Comparison of ENCODE assay signal across 13 cellular contexts in genomic region chr4:151667025-151667424, GRCh38.
DNase-seq lines count a peak whose midpoint lies in the region; ATAC-seq, FAIRE-seq and TF ChIP-seq lines count a peak whose summit lies in the region.
"Had no signal": no experiment of that assay in that cellular context is flagged by ENCODE, and none has a peak within 500 bp of the region (broad histone marks: within the 10 kb centered on the region; RNA-seq: fewer than 3 reads in every experiment).

No MANE protein-coding gene starts in this region.

- no peak overlapping the region for H3K4me3 Mint-ChIP-seq in activated CD4-positive, alpha-beta T cell treated with anti-CD3 and anti-CD28 coated beads, Interleukin-2, amount 10 ng/mL, durations not matched to agents 24 days and 14 days
- H3K4me3 Mint-ChIP-seq in activated CD4-positive, alpha-beta T cell treated with anti-CD3 and anti-CD28 coated beads for 36 hours, result no peak overlapping the region
- H3K4me3 Mint-ChIP-seq in astrocyte (ENCODE audit: unreplicated experiment), result no peak overlapping the region
- no peak overlapping the region for H3K4me3 Mint-ChIP-seq in nephron progenitor cell
- H3K4me3 Mint-ChIP-seq in CD8-positive, alpha-beta memory T cell, result no peak overlapping the region
- H3K4me3 Mint-ChIP-seq: natural killer cell treated with Interleukin-12 subunit alpha and Interleukin-12 subunit beta and Interleukin-15 and Interleukin-18, amount 100 ng/mL, for 72 hours had no signal

- CTCF ChIA-PET in activated CD4-positive, alpha-beta T cell treated with anti-CD3 and anti-CD28 coated beads for 36 hours (lab: Charles Lee), result interaction anchor here (1.1 kb wide), 1 partner anchor 14 kb away, joined by 3 read pairs; no protein-coding TSS in a partner anchor
- CTCF ChIA-PET in HEK293T (lab: Yijun Ruan, JAX), result no interaction called here
- CTCF ChIA-PET in CD8-positive, alpha-beta memory T cell (lab: Charles Lee), result no interaction called here

- no peak overlapping the region for H3K27ac ChIP-seq in astrocyte (ENCODE audit: low read depth, low read length)
- H3K27ac ChIP-seq in CD8-positive, alpha-beta memory T cell (ENCODE audit: low read depth, low read length), result no peak overlapping the region
- H3K27ac ChIP-seq: esophagus squamous epithelium had no signal

- no peaks in the 10 kb centered on the region for H4K20me1 ChIP-seq in astrocyte (ENCODE audit: insufficient read depth, low read length)

- DNase-seq in activated CD4-positive, alpha-beta T cell treated with anti-CD3 and anti-CD28 coated beads, Interleukin-2, amount 10 ng/mL, durations not matched to agents 24 days and 14 days, result peak; percentile 64
- no peak for DNase-seq in activated CD4-positive, alpha-beta T cell treated with anti-CD3 and anti-CD28 coated beads for 36 hours
- DNase-seq in HEK293T (ENCODE audit: extremely low spot score) (no peak), astrocyte (ENCODE audit: low read depth) (no peak), nephron progenitor cell (no peak), NCI-H774 (lab: John Stamatoyannopoulos, UW) (no peak)
- no peak for DNase-seq in stimulated activated CD8-positive, alpha-beta memory T cell treated with anti-CD3 and anti-CD28 coated beads, Interleukin-4, amount 100 ng/mL, for 48 hours
- DNase-seq in CD8-positive, alpha-beta memory T cell, result no peak
- DNase-seq: activated effector memory CD4-positive, alpha-beta T cell treated with Interleukin-2 at 50 U/mL for 16 hours; esophagus squamous epithelium; NCI-H2171; retina had no signal

- no peak for ATAC-seq in activated CD4-positive, alpha-beta T cell treated with anti-CD3 and anti-CD28 coated beads for 36 hours
- ATAC-seq: natural killer cell treated with Interleukin-12 subunit alpha and Interleukin-12 subunit beta and Interleukin-15 and Interleukin-18, amount 100 ng/mL, for 72 hours had no signal

- no peak overlapping the region for H3K9ac ChIP-seq in astrocyte (ENCODE audit: low read length)

- H3K4me2 ChIP-seq in astrocyte (ENCODE audit: low read length), result no peak overlapping the region

- no peaks in the 10 kb centered on the region for H3K27me3 Mint-ChIP-seq in activated CD4-positive, alpha-beta T cell treated with anti-CD3 and anti-CD28 coated beads, Interleukin-2, amount 10 ng/mL, durations not matched to agents 24 days and 14 days
- no peaks in the 10 kb centered on the region for H3K27me3 Mint-ChIP-seq in activated CD4-positive, alpha-beta T cell treated with anti-CD3 and anti-CD28 coated beads for 36 hours
- H3K27me3 Mint-ChIP-seq in astrocyte (ENCODE audit: low read depth, unreplicated experiment) (no peaks in the 10 kb centered on the region), nephron progenitor cell (ENCODE audit: low read depth, poor library complexity) (no peaks in the 10 kb centered on the region)
- H3K27me3 Mint-ChIP-seq in CD8-positive, alpha-beta memory T cell, result peaks cover 0 to 1% of the 10 kb centered on the region in 2 donors
- H3K27me3 Mint-ChIP-seq: natural killer cell treated with Interleukin-12 subunit alpha and Interleukin-12 subunit beta and Interleukin-15 and Interleukin-18, amount 100 ng/mL, for 72 hours had no signal

- H3K36me3 Mint-ChIP-seq in activated CD4-positive, alpha-beta T cell treated with anti-CD3 and anti-CD28 coated beads, Interleukin-2, amount 10 ng/mL, durations not matched to agents 24 days and 14 days (ENCODE audit: low read depth), result no peaks in the 10 kb centered on the region
- no peaks in the 10 kb centered on the region for H3K36me3 Mint-ChIP-seq in activated CD4-positive, alpha-beta T cell treated with anti-CD3 and anti-CD28 coated beads for 36 hours (ENCODE audit: low read depth)
- H3K36me3 Mint-ChIP-seq in astrocyte (ENCODE audit: low read depth, unreplicated experiment), result no peaks in the 10 kb centered on the region
- peaks cover 13% of the 10 kb centered on the region for H3K36me3 Mint-ChIP-seq in nephron progenitor cell (ENCODE audit: low read depth)
- H3K36me3 Mint-ChIP-seq in CD8-positive, alpha-beta memory T cell, result peaks cover 0 to 2% (median under 1%) of the 10 kb centered on the region in 3 donors
- H3K36me3 Mint-ChIP-seq: natural killer cell treated with Interleukin-12 subunit alpha and Interleukin-12 subunit beta and Interleukin-15 and Interleukin-18, amount 100 ng/mL, for 72 hours had no signal

- H3K4me1 Mint-ChIP-seq in activated CD4-positive, alpha-beta T cell treated with anti-CD3 and anti-CD28 coated beads, Interleukin-2, amount 10 ng/mL, durations not matched to agents 24 days and 14 days, result peaks cover 10% of the 10 kb centered on the region
- no peaks in the 10 kb centered on the region for H3K4me1 Mint-ChIP-seq in activated CD4-positive, alpha-beta T cell treated with anti-CD3 and anti-CD28 coated beads for 36 hours
- H3K4me1 Mint-ChIP-seq in astrocyte (ENCODE audit: low read depth, unreplicated experiment), result peaks cover 36% of the 10 kb centered on the region
- H3K4me1 Mint-ChIP-seq in nephron progenitor cell, result peaks cover 65% of the 10 kb centered on the region
- no peaks in the 10 kb centered on the region for H3K4me1 Mint-ChIP-seq in CD8-positive, alpha-beta memory T cell

- TF ChIP-seq CTCF in astrocyte (IDR thresholded peaks at IDR 0.05; ENCODE audit: insufficient read depth, low read depth, low read length) (no peak), nephron progenitor cell (IDR thresholded peaks at IDR 0.05) (no peak)

- H2AFZ ChIP-seq in astrocyte (ENCODE audit: low read depth, low read length), result no peak overlapping the region

- H3K27ac Mint-ChIP-seq in activated CD4-positive, alpha-beta T cell treated with anti-CD3 and anti-CD28 coated beads, Interleukin-2, amount 10 ng/mL, durations not matched to agents 24 days and 14 days, result peak overlapping the region; percentile 3
- no peak overlapping the region for H3K27ac Mint-ChIP-seq in activated CD4-positive, alpha-beta T cell treated with anti-CD3 and anti-CD28 coated beads for 36 hours
- no peak overlapping the region for H3K27ac Mint-ChIP-seq in astrocyte (ENCODE audit: unreplicated experiment)
- peak overlapping the region; percentile 55 for H3K27ac Mint-ChIP-seq in nephron progenitor cell
- H3K27ac Mint-ChIP-seq in CD8-positive, alpha-beta memory T cell, result no peak overlapping the region
- H3K27ac Mint-ChIP-seq: natural killer cell treated with Interleukin-12 subunit alpha and Interleukin-12 subunit beta and Interleukin-15 and Interleukin-18, amount 100 ng/mL, for 72 hours had no signal

- H3K79me2 ChIP-seq in astrocyte (ENCODE audit: insufficient read depth, low read length), result no peaks in the 10 kb centered on the region

- FAIRE-seq in astrocyte (lab: Jason Lieb, UNC), result peak; percentile 69

- H3K9me3 Mint-ChIP-seq in activated CD4-positive, alpha-beta T cell treated with anti-CD3 and anti-CD28 coated beads, Interleukin-2, amount 10 ng/mL, durations not matched to agents 24 days and 14 days, result no peaks in the 10 kb centered on the region
- no peaks in the 10 kb centered on the region for H3K9me3 Mint-ChIP-seq in activated CD4-positive, alpha-beta T cell treated with anti-CD3 and anti-CD28 coated beads for 36 hours (ENCODE audit: low read depth)
- H3K9me3 Mint-ChIP-seq in astrocyte (ENCODE audit: unreplicated experiment) (no peaks in the 10 kb centered on the region), nephron progenitor cell (no peaks in the 10 kb centered on the region)
- H3K9me3 Mint-ChIP-seq in CD8-positive, alpha-beta memory T cell, result no peaks in the 10 kb centered on the region
- H3K9me3 Mint-ChIP-seq: natural killer cell treated with Interleukin-12 subunit alpha and Interleukin-12 subunit beta and Interleukin-15 and Interleukin-18, amount 100 ng/mL, for 72 hours had no signal

- POLR2A ChIA-PET in activated CD4-positive, alpha-beta T cell treated with anti-CD3 and anti-CD28 coated beads for 36 hours (lab: Charles Lee), result no interaction called here
- POLR2A ChIA-PET in HEK293T (lab: Yijun Ruan, JAX), result interaction anchor here (0.5 to 1.2 kb wide), 2 partner anchors 16 to 148 kb away, joined by 3 read pairs; no protein-coding TSS in a partner anchor
- POLR2A ChIA-PET in CD8-positive, alpha-beta memory T cell (lab: Charles Lee), result no interaction called here

- H3K4me3 ChIP-seq in astrocyte (ENCODE audit: insufficient read depth, low read depth, low read length), result no peak overlapping the region
- H3K4me3 ChIP-seq in CD8-positive, alpha-beta memory T cell (ENCODE audit: low read length), result no peak overlapping the region
- H3K4me3 ChIP-seq: esophagus squamous epithelium had no signal

- H3K36me3 ChIP-seq in astrocyte (ENCODE audit: insufficient read depth, low read length), result no peaks in the 10 kb centered on the region
- H3K36me3 ChIP-seq in CD8-positive, alpha-beta memory T cell (ENCODE audit: insufficient read depth, low read length), result no peaks in the 10 kb centered on the region

- intact Hi-C loops in activated CD4-positive, alpha-beta T cell treated with anti-CD3 and anti-CD28 coated beads, Interleukin-2, amount 10 ng/mL, durations not matched to agents 24 days and 14 days (cut with micrococcal nuclease), result no loop called here
- intact Hi-C loops in activated CD4-positive, alpha-beta T cell treated with anti-CD3 and anti-CD28 coated beads for 36 hours (cut with DNase I, micrococcal nuclease), result no loop called here

- H3K9me3 ChIP-seq in astrocyte (ENCODE audit: insufficient read depth, low read depth, low read length), result no peaks in the 10 kb centered on the region
- no peaks in the 10 kb centered on the region for H3K9me3 ChIP-seq in CD8-positive, alpha-beta memory T cell (ENCODE audit: low read length)
- H3K9me3 ChIP-seq: esophagus squamous epithelium had no signal

- no peaks in the 10 kb centered on the region for H3K27me3 ChIP-seq in astrocyte (ENCODE audit: insufficient read depth, low read length)
- H3K27me3 ChIP-seq in CD8-positive, alpha-beta memory T cell (ENCODE audit: insufficient read depth, low read length, poor library complexity, severe bottlenecking), result no peaks in the 10 kb centered on the region
- H3K27me3 ChIP-seq: esophagus squamous epithelium had no signal

- H3K4me1 ChIP-seq in astrocyte (ENCODE audit: insufficient read depth, low read length), result no peaks in the 10 kb centered on the region
- no peaks in the 10 kb centered on the region for H3K4me1 ChIP-seq in CD8-positive, alpha-beta memory T cell (ENCODE audit: insufficient read depth, low read length)

TF ChIP-seq in HEK293T, 16 proteins besides CTCF, POLR2A, EP300 and RAD21:
- TF ChIP-seq, protein P1, sequence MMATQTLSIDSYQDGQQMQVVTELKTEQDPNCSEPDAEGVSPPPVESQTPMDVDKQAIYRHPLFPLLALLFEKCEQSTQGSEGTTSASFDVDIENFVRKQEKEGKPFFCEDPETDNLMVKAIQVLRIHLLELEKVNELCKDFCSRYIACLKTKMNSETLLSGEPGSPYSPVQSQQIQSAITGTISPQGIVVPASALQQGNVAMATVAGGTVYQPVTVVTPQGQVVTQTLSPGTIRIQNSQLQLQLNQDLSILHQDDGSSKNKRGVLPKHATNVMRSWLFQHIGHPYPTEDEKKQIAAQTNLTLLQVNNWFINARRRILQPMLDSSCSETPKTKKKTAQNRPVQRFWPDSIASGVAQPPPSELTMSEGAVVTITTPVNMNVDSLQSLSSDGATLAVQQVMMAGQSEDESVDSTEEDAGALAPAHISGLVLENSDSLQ (IDR thresholded peaks at IDR 0.05), result peak; percentile 42; the same call in 1 of the 2 replicates
- no peak for TF ChIP-seq L3MBTL2 (conservative IDR thresholded peaks at IDR 0.05)

Comparison
In these comparisons a context has a peak if more than half of its experiments do, and no peak if none do; other contexts are left out.
1. H3K27ac Mint-ChIP-seq: peak in activated CD4-positive, alpha-beta T cell treated with anti-CD3 and anti-CD28 coated beads, Interleukin-2, amount 10 ng/mL, durations not matched to agents 24 days and 14 days (single experiment) and nephron progenitor cell (single experiment); none in activated CD4-positive, alpha-beta T cell treated with anti-CD3 and anti-CD28 coated beads for 36 hours (single experiment), astrocyte (single experiment) and CD8-positive, alpha-beta memory T cell (0 of 8).